Comparison of ENCODE assay signal across 8 cellular contexts in the genomic region with DNA sequence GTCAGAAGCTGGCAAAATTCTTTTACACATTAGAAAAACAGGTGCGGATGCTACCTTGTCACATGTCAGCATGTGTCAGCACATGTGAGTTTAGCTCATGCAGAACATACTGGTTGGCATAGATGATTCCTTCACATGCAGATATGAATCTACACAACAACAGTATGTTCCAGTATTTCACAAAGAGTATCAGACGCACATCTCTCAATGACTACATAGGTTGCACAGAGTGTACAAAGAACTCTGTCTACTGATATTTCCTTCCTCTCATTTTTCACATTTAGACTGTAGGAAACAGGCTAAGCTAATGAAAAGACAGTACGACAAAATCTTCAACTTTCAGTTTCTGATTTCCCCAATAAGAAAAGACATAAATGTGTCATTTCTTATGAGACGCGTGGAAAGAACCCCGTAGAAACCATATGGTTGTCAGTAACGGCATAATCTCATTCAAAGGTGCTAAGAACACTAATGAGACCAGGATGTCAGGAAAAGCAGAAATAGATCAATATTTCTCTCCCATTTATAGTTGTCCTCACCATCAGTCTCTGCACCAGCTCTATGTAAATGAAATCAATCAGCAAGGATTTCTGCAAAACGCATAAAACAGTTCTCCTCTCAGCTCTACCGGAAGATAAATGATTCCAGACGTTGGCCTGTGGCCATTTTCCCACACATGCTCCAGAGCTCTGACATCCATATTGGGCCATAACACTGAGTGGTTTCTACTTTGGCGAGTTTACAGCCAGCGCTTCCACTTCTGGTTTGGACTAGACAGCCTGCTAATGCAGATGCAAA.
A peak's percentile ranks its signal among the peaks of the same experiment; 100 is the strongest.
DNase-seq lines count a peak whose midpoint lies in the region; TF ChIP-seq lines count a peak whose summit lies in the region.

No MANE protein-coding gene starts in this region.

- H3K36me3 ChIP-seq in adipocyte (ENCODE audit: control insufficient read depth, insufficient read depth, low read length, severe bottlenecking) (no peaks in the 10 kb centered on the region), transverse colon (no peaks in the 10 kb centered on the region)

- peak overlapping the region; percentile 40 for H3K9ac ChIP-seq in adipocyte (ENCODE audit: low read length)

- TF ChIP-seq EP300 in transverse colon (IDR thresholded peaks at IDR 0.05; ENCODE audit: low read depth), result peak; percentile 43

- CTCF ChIA-PET in activated CD4-positive, alpha-beta T cell treated with anti-CD3 and anti-CD28 coated beads, Interleukin-2, amount 10 ng/mL, durations not matched to agents 7 days and 5 days (lab: Charles Lee), result interaction anchor here (1.0 to 1.2 kb wide), 2 partner anchors 20 to 338 kb away, joined by 3 read pairs; no protein-coding TSS in a partner anchor

- in situ Hi-C loops in transverse colon (cut with MboI; ENCODE audit: low pct_ligation_motif_present in 1 of 4, low pct_unique_long_range_greater_than_20kb in 1 of 4, low sequenced_read_pairs in 3 of 4), result loop anchor here in 1 of 4 donors (25.0 kb wide), 1 partner anchor 333 kb away; no protein-coding TSS in a partner anchor

- peak overlapping the region; percentile 51 for H3K27ac Mint-ChIP-seq in activated CD4-positive, alpha-beta T cell treated with anti-CD3 and anti-CD28 coated beads, Interleukin-2, amount 10 ng/mL, durations not matched to agents 7 days and 5 days

- 55 to 63% methylated on average over 9 to 12 of the region's 12 CpGs for WGBS in transverse colon (ENCODE audit: low coverage in 1 of 2), 2 donors

- H3K4me3 Mint-ChIP-seq in activated CD4-positive, alpha-beta T cell treated with anti-CD3 and anti-CD28 coated beads, Interleukin-2, amount 10 ng/mL, durations not matched to agents 7 days and 5 days, result no peak overlapping the region

- POLR2A ChIA-PET in activated CD4-positive, alpha-beta T cell treated with anti-CD3 and anti-CD28 coated beads, Interleukin-2, amount 10 ng/mL, durations not matched to agents 7 days and 5 days (lab: Charles Lee), result no interaction called here

- H3K27me3 Mint-ChIP-seq in activated CD4-positive, alpha-beta T cell treated with anti-CD3 and anti-CD28 coated beads, Interleukin-2, amount 10 ng/mL, durations not matched to agents 7 days and 5 days, result peaks cover 3% of the 10 kb centered on the region

- H3K4me3 ChIP-seq in adipocyte (ENCODE audit: low read length) (peak overlapping the region; percentile 75), transverse colon (peak overlapping the region; percentile 9 to 33 (median 18))

- H3K27me3 ChIP-seq in adipocyte (replicated peaks; ENCODE audit: control insufficient read depth, insufficient read depth, low read length) (no peaks in the 10 kb centered on the region), layer of hippocampus (ENCODE audit: control insufficient read depth, insufficient read depth, low read length) (no peaks in the 10 kb centered on the region), transverse colon (no peaks in the 10 kb centered on the region)

- H3K36me3 Mint-ChIP-seq in activated CD4-positive, alpha-beta T cell treated with anti-CD3 and anti-CD28 coated beads, Interleukin-2, amount 10 ng/mL, durations not matched to agents 7 days and 5 days (ENCODE audit: low read depth), result no peaks in the 10 kb centered on the region

- no peak for DNase-seq in activated CD4-positive, alpha-beta T cell treated with anti-CD3 and anti-CD28 coated beads, Interleukin-2, amount 10 ng/mL, durations not matched to agents 7 days and 5 days
- no peak for DNase-seq in activated CD4-positive, alpha-beta T cell treated with anti-CD3 and anti-CD28 coated beads, Interleukin-2, amount 50 U/mL, for 4 hours
- peak; percentile 94 for DNase-seq in adipocyte (ENCODE audit: low read depth)
- peak; percentile 59 for DNase-seq in transverse colon
- DNase-seq in SHP77 (lab: John Stamatoyannopoulos, UW), result no peak
- DNase-seq in activated T-cell treated with anti-CD3 and anti-CD28 coated beads for 4 hours, result no peak
- DNase-seq in stimulated activated naive CD4-positive, alpha-beta T cell treated with Interleukin-2 at 50 U/mL for 16 hours (lab: John Stamatoyannopoulos, UW), result no peak

- TF ChIP-seq CTCF in transverse colon (IDR thresholded peaks at IDR 0.05), result no peak

- H3K9me3 Mint-ChIP-seq in activated CD4-positive, alpha-beta T cell treated with anti-CD3 and anti-CD28 coated beads, Interleukin-2, amount 10 ng/mL, durations not matched to agents 7 days and 5 days, result no peaks in the 10 kb centered on the region

- H3K4me1 ChIP-seq in adipocyte (ENCODE audit: control insufficient read depth, insufficient read depth, low read length) (peaks cover 35% of the 10 kb centered on the region), transverse colon (peaks cover 11 to 53% (median 24%) of the 10 kb centered on the region in 4 donors)

- H3K9me3 ChIP-seq in adipocyte (ENCODE audit: control insufficient read depth, low read length) (no peaks in the 10 kb centered on the region), transverse colon (no peaks in the 10 kb centered on the region)

- intact Hi-C loops in transverse colon (cut with DNase I; ENCODE audit: low total_unique reads), result loop anchor here (10.0 kb wide), 2 partner anchors 90 to 340 kb away; no protein-coding TSS in a partner anchor

- peaks cover 36% of the 10 kb centered on the region for H3K4me1 Mint-ChIP-seq in activated CD4-positive, alpha-beta T cell treated with anti-CD3 and anti-CD28 coated beads, Interleukin-2, amount 10 ng/mL, durations not matched to agents 7 days and 5 days

- no peak for TF ChIP-seq POLR2A in transverse colon (IDR thresholded peaks at IDR 0.05)

- H3K27ac ChIP-seq in layer of hippocampus (ENCODE audit: low read depth, low read length) (peak overlapping the region; percentile 2), transverse colon (peak overlapping the region; percentile 71 to 84 (median 79))

Comparison
In these comparisons a context has a peak if more than half of its experiments do, and no peak if none do; other contexts are left out.
1. DNase-seq: peak in adipocyte (single experiment) and transverse colon (single experiment); none in activated CD4-positive, alpha-beta T cell treated with anti-CD3 and anti-CD28 coated beads, Interleukin-2, amount 10 ng/mL, durations not matched to agents 7 days and 5 days (single experiment), activated CD4-positive, alpha-beta T cell treated with anti-CD3 and anti-CD28 coated beads, Interleukin-2, amount 50 U/mL, for 4 hours (0 of 2), SHP77 (0 of 2), activated T-cell treated with anti-CD3 and anti-CD28 coated beads for 4 hours (single experiment) and stimulated activated naive CD4-positive, alpha-beta T cell treated with Interleukin-2 at 50 U/mL for 16 hours (single experiment).